In genomic region chr1:2928733-2929325, GRCh38 we compare ENCODE assay signal across 1 cellular context.
TF ChIP-seq lines count a peak whose summit lies in the region.

No MANE protein-coding gene starts in this region.

TF ChIP-seq in H1, 55 proteins besides CTCF, POLR2A, EP300 and RAD21 (continued from another document):
- TF ChIP-seq USF2 (IDR thresholded peaks at IDR 0.05; ENCODE audit: low read length) (no peak), RNF2 (IDR thresholded peaks at IDR 0.05; ENCODE audit: borderline replicate concordance, low read depth, low read length, missing control alignments, poor library complexity, severe bottlenecking) (no peak)
TF ChIP-seq in H1: peak in this region for 0.
